ENCODE assay signal across 1 cellular context in genomic region chr14:94089479-94089878, GRCh38.
TF ChIP-seq lines count a peak whose summit lies in the region.

No MANE protein-coding gene starts in this region.

TF ChIP-seq in K562, 482 proteins besides CTCF, POLR2A, EP300 and RAD21 (continued from another document and continues in another):
- TF ChIP-seq MGA (IDR thresholded peaks at IDR 0.05), result no peak
- TF ChIP-seq, protein P1, sequence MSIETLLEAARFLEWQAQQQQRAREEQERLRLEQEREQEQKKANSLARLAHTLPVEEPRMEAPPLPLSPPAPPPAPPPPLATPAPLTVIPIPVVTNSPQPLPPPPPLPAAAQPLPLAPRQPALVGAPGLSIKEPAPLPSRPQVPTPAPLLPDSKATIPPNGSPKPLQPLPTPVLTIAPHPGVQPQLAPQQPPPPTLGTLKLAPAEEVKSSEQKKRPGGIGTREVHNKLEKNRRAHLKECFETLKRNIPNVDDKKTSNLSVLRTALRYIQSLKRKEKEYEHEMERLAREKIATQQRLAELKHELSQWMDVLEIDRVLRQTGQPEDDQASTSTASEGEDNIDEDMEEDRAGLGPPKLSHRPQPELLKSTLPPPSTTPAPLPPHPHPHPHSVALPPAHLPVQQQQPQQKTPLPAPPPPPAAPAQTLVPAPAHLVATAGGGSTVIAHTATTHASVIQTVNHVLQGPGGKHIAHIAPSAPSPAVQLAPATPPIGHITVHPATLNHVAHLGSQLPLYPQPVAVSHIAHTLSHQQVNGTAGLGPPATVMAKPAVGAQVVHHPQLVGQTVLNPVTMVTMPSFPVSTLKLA (conservative IDR thresholded peaks at IDR 0.05), result no peak
- no peak for TF ChIP-seq ATF7 (IDR thresholded peaks at IDR 0.05)
- TF ChIP-seq EP400 (IDR thresholded peaks at IDR 0.05), result no peak
- no peak for TF ChIP-seq POLR2B (IDR thresholded peaks at IDR 0.05; ENCODE audit: low read depth, partially characterized antibody)
- TF ChIP-seq ZNF316 (IDR thresholded peaks at IDR 0.05), result no peak
- no peak for TF ChIP-seq ZNF253 (CRISPR knock-in tag; conservative IDR thresholded peaks at IDR 0.05)
- TF ChIP-seq ZNF830 (CRISPR knock-in tag; IDR thresholded peaks at IDR 0.05), result no peak
- TF ChIP-seq CHCHD3 (CRISPR knock-in tag; IDR thresholded peaks at IDR 0.05), result no peak
- TF ChIP-seq MIER1 (IDR thresholded peaks at IDR 0.05; ENCODE audit: low read depth), result no peak
- TF ChIP-seq BDP1 (IDR thresholded peaks at IDR 0.05; ENCODE audit: insufficient read depth, insufficient read length), result no peak
- TF ChIP-seq JUNB (CRISPR knock-in tag; conservative IDR thresholded peaks at IDR 0.05), result no peak
- TF ChIP-seq RBM15 (IDR thresholded peaks at IDR 0.05; ENCODE audit: insufficient read depth, low read length), result no peak
- TF ChIP-seq ZKSCAN1 (IDR thresholded peaks at IDR 0.05; ENCODE audit: low read depth, low read length), result no peak
- no peak for TF ChIP-seq ETS2 (tag; IDR thresholded peaks at IDR 0.05; ENCODE audit: borderline replicate concordance, poor library complexity, severe bottlenecking)
- TF ChIP-seq CBFA2T3 (IDR thresholded peaks at IDR 0.05), result no peak
- no peak for TF ChIP-seq ELF4 (CRISPR knock-in tag; IDR thresholded peaks at IDR 0.05)
- no peak for TF ChIP-seq RAD51 (IDR thresholded peaks at IDR 0.05; ENCODE audit: borderline replicate concordance, low read depth)
- TF ChIP-seq, protein P2, sequence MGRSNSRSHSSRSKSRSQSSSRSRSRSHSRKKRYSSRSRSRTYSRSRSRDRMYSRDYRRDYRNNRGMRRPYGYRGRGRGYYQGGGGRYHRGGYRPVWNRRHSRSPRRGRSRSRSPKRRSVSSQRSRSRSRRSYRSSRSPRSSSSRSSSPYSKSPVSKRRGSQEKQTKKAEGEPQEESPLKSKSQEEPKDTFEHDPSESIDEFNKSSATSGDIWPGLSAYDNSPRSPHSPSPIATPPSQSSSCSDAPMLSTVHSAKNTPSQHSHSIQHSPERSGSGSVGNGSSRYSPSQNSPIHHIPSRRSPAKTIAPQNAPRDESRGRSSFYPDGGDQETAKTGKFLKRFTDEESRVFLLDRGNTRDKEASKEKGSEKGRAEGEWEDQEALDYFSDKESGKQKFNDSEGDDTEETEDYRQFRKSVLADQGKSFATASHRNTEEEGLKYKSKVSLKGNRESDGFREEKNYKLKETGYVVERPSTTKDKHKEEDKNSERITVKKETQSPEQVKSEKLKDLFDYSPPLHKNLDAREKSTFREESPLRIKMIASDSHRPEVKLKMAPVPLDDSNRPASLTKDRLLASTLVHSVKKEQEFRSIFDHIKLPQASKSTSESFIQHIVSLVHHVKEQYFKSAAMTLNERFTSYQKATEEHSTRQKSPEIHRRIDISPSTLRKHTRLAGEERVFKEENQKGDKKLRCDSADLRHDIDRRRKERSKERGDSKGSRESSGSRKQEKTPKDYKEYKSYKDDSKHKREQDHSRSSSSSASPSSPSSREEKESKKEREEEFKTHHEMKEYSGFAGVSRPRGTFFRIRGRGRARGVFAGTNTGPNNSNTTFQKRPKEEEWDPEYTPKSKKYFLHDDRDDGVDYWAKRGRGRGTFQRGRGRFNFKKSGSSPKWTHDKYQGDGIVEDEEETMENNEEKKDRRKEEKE (IDR thresholded peaks at IDR 0.05; ENCODE audit: borderline replicate concordance in 1 of 2, control insufficient read depth in 1 of 2, low read depth in 2 of 2, low read length in 1 of 2), result no peak
- peak; percentile 94 for TF ChIP-seq DMBX1 (CRISPR knock-in tag; IDR thresholded peaks at IDR 0.05; ENCODE audit: borderline replicate concordance)
- TF ChIP-seq HMG20A (CRISPR knock-in tag; conservative IDR thresholded peaks at IDR 0.05), result no peak
- no peak for TF ChIP-seq TOE1 (IDR thresholded peaks at IDR 0.05; ENCODE audit: borderline replicate concordance)
- TF ChIP-seq TOE1 (CRISPR knock-in tag; IDR thresholded peaks at IDR 0.05; ENCODE audit: borderline replicate concordance, low read depth), result no peak
- TF ChIP-seq ZC3H8 (IDR thresholded peaks at IDR 0.05), result no peak
- no peak for TF ChIP-seq FIP1L1 (IDR thresholded peaks at IDR 0.05; ENCODE audit: low read depth, low read length, poor library complexity, severe bottlenecking)
- no peak for TF ChIP-seq HLTF (IDR thresholded peaks at IDR 0.05)
- TF ChIP-seq SMAD2 (IDR thresholded peaks at IDR 0.05; ENCODE audit: low read depth, low read length), result no peak
- TF ChIP-seq ZNF592 (IDR thresholded peaks at IDR 0.05), result peak; percentile 90
- TF ChIP-seq ZNF175 (CRISPR knock-in tag; IDR thresholded peaks at IDR 0.05; ENCODE audit: low read depth), result 0 out of 2 replicates have a peak, but pooled peaks have one; percentile 38
- no peak for TF ChIP-seq BACH1 (tag; IDR thresholded peaks at IDR 0.05)
- no peak for TF ChIP-seq TSC22D4 (tag; IDR thresholded peaks at IDR 0.05)
- TF ChIP-seq NFIX (CRISPR knock-in tag; IDR thresholded peaks at IDR 0.05; ENCODE audit: low read depth), result no peak
- TF ChIP-seq, protein P3, sequence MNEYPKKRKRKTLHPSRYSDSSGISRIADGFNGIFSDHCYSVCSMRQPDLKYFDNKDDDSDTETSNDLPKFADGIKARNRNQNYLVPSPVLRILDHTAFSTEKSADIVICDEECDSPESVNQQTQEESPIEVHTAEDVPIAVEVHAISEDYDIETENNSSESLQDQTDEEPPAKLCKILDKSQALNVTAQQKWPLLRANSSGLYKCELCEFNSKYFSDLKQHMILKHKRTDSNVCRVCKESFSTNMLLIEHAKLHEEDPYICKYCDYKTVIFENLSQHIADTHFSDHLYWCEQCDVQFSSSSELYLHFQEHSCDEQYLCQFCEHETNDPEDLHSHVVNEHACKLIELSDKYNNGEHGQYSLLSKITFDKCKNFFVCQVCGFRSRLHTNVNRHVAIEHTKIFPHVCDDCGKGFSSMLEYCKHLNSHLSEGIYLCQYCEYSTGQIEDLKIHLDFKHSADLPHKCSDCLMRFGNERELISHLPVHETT (CRISPR knock-in tag; conservative IDR thresholded peaks at IDR 0.05 in 1 of 2, IDR thresholded peaks at IDR 0.05 in 1 of 2), result peak in 1 of 2 experiments; percentile 52; a peak in 1 of 4 replicates
